ENCODE assay signal across 1 cellular context in genomic region chr7:151782598-151783448, GRCh38.
TF ChIP-seq lines count a peak whose summit lies in the region.

No MANE protein-coding gene starts in this region.

TF ChIP-seq in WTC11, 78 proteins besides CTCF, POLR2A, EP300 and RAD21 (continued from another document):
- no peak for TF ChIP-seq ZNF532 (CRISPR knock-in tag; IDR thresholded peaks at IDR 0.05; ENCODE audit: borderline replicate concordance)
- TF ChIP-seq MYBL2 (CRISPR knock-in tag; IDR thresholded peaks at IDR 0.05), result 0 out of 2 replicates have a peak, but pooled peaks have one; percentile 39
- 0 out of 2 replicates have a peak, but pooled peaks have one; percentile 11 for TF ChIP-seq ZNF416 (CRISPR knock-in tag; IDR thresholded peaks at IDR 0.05)
- TF ChIP-seq EMX1 (CRISPR knock-in tag; IDR thresholded peaks at IDR 0.05), result peak; percentile 65; the same call in 1 of the 2 replicates
- peak; percentile 58; the same call in 1 of the 2 replicates for TF ChIP-seq FOXP1 (CRISPR knock-in tag; IDR thresholded peaks at IDR 0.05; ENCODE audit: borderline replicate concordance)
- TF ChIP-seq STAT6 (CRISPR knock-in tag; conservative IDR thresholded peaks at IDR 0.05; ENCODE audit: low read depth), result no peak
- peak; percentile 66; the same call in 1 of the 2 replicates for TF ChIP-seq FOXP4 (CRISPR knock-in tag; IDR thresholded peaks at IDR 0.05)
- no peak for TF ChIP-seq RORB (CRISPR knock-in tag; IDR thresholded peaks at IDR 0.05)
- TF ChIP-seq HMGXB4 (CRISPR knock-in tag; IDR thresholded peaks at IDR 0.05), result peak; percentile 95
- peak; percentile 70; the same call in 1 of the 2 replicates for TF ChIP-seq SP1 (CRISPR knock-in tag; conservative IDR thresholded peaks at IDR 0.05)
- peak; percentile 76 for TF ChIP-seq ZNF423 (CRISPR knock-in tag; IDR thresholded peaks at IDR 0.05)
